In genomic region chr5:62720036-62720441, GRCh38 we compare ENCODE assay signal across 8 cellular contexts.
DNase-seq lines count a peak whose midpoint lies in the region; ATAC-seq and TF ChIP-seq lines count a peak whose summit lies in the region.

No MANE protein-coding gene starts in this region.

- no peaks in the 10 kb centered on the region for H3K79me2 ChIP-seq in OCI-LY1 (ENCODE audit: insufficient read depth, low read length)

- intact Hi-C loops in thyroid gland (cut with DNase I): no loop called here

- no peak overlapping the region for H3K27ac ChIP-seq in OCI-LY1 (ENCODE audit: low read depth, low read length, poor library complexity, severe bottlenecking)
- no peak overlapping the region for H3K27ac ChIP-seq in thyroid gland

- ATAC-seq in HG03095 (IDR thresholded peaks at IDR 0.05; ENCODE audit: unreplicated experiment): peak; percentile 92

- H3K4me1 ChIP-seq in OCI-LY1 (ENCODE audit: insufficient read depth, low read length, severe bottlenecking) (no peaks in the 10 kb centered on the region), thyroid gland (no peaks in the 10 kb centered on the region)

- H4K20me1 ChIP-seq in OCI-LY1 (ENCODE audit: insufficient read depth, low read length): no peaks in the 10 kb centered on the region

- 28 to 33% methylated on average over 7 of the region's 7 CpGs for WGBS in thyroid gland, 2 donors

- no peak overlapping the region for H3K4me2 ChIP-seq in OCI-LY1 (ENCODE audit: low read length)

- H3K36me3 ChIP-seq in OCI-LY1 (ENCODE audit: insufficient read depth, low read length) (no peaks in the 10 kb centered on the region), thyroid gland (no peaks in the 10 kb centered on the region)

- DNase-seq in NCI-H345 (lab: John Stamatoyannopoulos, UW) (peak; percentile 33), NCI-H345 treated with DMSO at 0.1 percent for 48 hours (lab: John Stamatoyannopoulos, UW; ENCODE audit: unreplicated experiment) (no peak), GM19240 (ENCODE audit: insufficient read length, low spot score) (peak; percentile 48), fibroblast of mammary gland (ENCODE audit: low read depth) (peak; percentile 26), thyroid gland (peak; percentile 31 to 57), T-helper 9 cell (no peak)

- H3K27me3 ChIP-seq in OCI-LY1 (ENCODE audit: insufficient read depth, low read length) (no peaks in the 10 kb centered on the region), thyroid gland (no peaks in the 10 kb centered on the region)

- no peak for TF ChIP-seq POLR2A in thyroid gland (IDR thresholded peaks at IDR 0.05)

- no peak overlapping the region for H2AFZ ChIP-seq in OCI-LY1 (ENCODE audit: low read length)

- H3K4me3 ChIP-seq in OCI-LY1 (ENCODE audit: low read depth, low read length, poor library complexity, severe bottlenecking) (no peak overlapping the region), fibroblast of mammary gland (ENCODE audit: control insufficient read depth, low read depth, low read length) (no peak overlapping the region), thyroid gland (replicated peaks in 1 of 3) (no peak overlapping the region)

- no peaks in the 10 kb centered on the region for H3K9me2 ChIP-seq in OCI-LY1 (ENCODE audit: low read depth, low read length)

- H3K9me3 ChIP-seq in OCI-LY1 (ENCODE audit: low read length) (no peaks in the 10 kb centered on the region), thyroid gland (no peaks in the 10 kb centered on the region)

- H3F3A ChIP-seq in OCI-LY1 (ENCODE audit: insufficient read depth, low read length): no peaks in the 10 kb centered on the region

- no peak overlapping the region for H3K9ac ChIP-seq in OCI-LY1 (ENCODE audit: low read length)

- TF ChIP-seq CTCF in OCI-LY1 (IDR thresholded peaks at IDR 0.05; ENCODE audit: low read length) (peak; percentile 44; the same call in 1 of the 2 replicates), fibroblast of mammary gland (conservative IDR thresholded peaks at IDR 0.05; ENCODE audit: control insufficient read depth, insufficient read depth, low read depth, low read length) (peak; percentile 23), thyroid gland (IDR thresholded peaks at IDR 0.05) (peak in 3 of 6 experiments; percentile 15 to 38 (median 33))

Comparison
In these comparisons a context has a peak if more than half of its experiments do, and no peak if none do; other contexts are left out.
1. DNase-seq: peak in NCI-H345 (single experiment), GM19240 (single experiment), fibroblast of mammary gland (single experiment) and thyroid gland (2 of 2); none in NCI-H345 treated with DMSO at 0.1 percent for 48 hours (single experiment) and T-helper 9 cell (single experiment).